In genomic region chr12:80702889-80703605, GRCh38 we compare ENCODE assay signal across 8 cellular contexts. TPM values are rescaled to one million over a fixed set of nuclear protein-coding genes. Genes with fewer than 3 reads are reported as not detected.
DNase-seq lines count a peak whose midpoint lies in the region; ATAC-seq and TF ChIP-seq lines count a peak whose summit lies in the region.

No MANE protein-coding gene starts in this region.

- TF ChIP-seq EP300 in transverse colon (IDR thresholded peaks at IDR 0.05; ENCODE audit: low read depth) = no peak

- intact Hi-C loops in mammary epithelial cell (cut with micrococcal nuclease) = no loop called here
- intact Hi-C loops in psoas muscle (cut with DNase I) = no loop called here
- intact Hi-C loops in transverse colon (cut with DNase I; ENCODE audit: low total_unique reads) = no loop called here

- DNase-seq in AG10803 (ENCODE audit: low read depth) (peak; percentile 69), mammary epithelial cell (peak; percentile 78), psoas muscle (no peak), GM20000 (ENCODE audit: low spot score) (no peak), DMS114 treated with DMSO at 0.1 percent for 48 hours (lab: John Stamatoyannopoulos, UW; ENCODE audit: unreplicated experiment) (no peak), transverse colon (no peak)

- WGBS in mammary epithelial cell (ENCODE audit: low coverage, missing lambda C conversion rate) = 38% methylated on average over 6 of the region's 10 CpGs
- 11 to 30% (median 15%) methylated on average over 10 of the region's 10 CpGs for WGBS in psoas muscle, 3 donors
- 37 to 43% methylated on average over 9 to 10 of the region's 10 CpGs for WGBS in transverse colon (ENCODE audit: low coverage in 1 of 2), 2 donors

- ATAC-seq in GM21423 (IDR thresholded peaks at IDR 0.05; ENCODE audit: unreplicated experiment) (peak; percentile 64), HG03571 (IDR thresholded peaks at IDR 0.05; ENCODE audit: unreplicated experiment) (peak; percentile 78), psoas muscle (peak; percentile 67 to 81 (median 72))

- H3K36me3 ChIP-seq in mammary epithelial cell (ENCODE audit: insufficient read depth, low read length) = no peaks in the 10 kb centered on the region
- no peaks in the 10 kb centered on the region for H3K36me3 ChIP-seq in psoas muscle (ENCODE audit: insufficient read depth in 1 of 2, low read depth in 1 of 2)
- H3K36me3 ChIP-seq in transverse colon = no peaks in the 10 kb centered on the region

- no TSS peak for BruUV-seq in mammary epithelial cell (replicated peaks; lab: Mats Ljungman, UMichigan)

- TF ChIP-seq POLR2A in transverse colon (IDR thresholded peaks at IDR 0.05) = no peak

- CTCF ChIA-PET in mammary epithelial cell (lab: Charles Lee; ENCODE audit: low non-redundant PET) = interaction anchor here (0.7 kb wide), 1 partner anchor 231 kb away, joined by 3 read pairs; no protein-coding TSS in a partner anchor

- H3K27ac ChIP-seq in mammary epithelial cell (ENCODE audit: insufficient read depth, low read depth, low read length) (no peak overlapping the region), psoas muscle (peak overlapping the region; percentile 93), transverse colon (no peak overlapping the region)

- in situ Hi-C loops in mammary epithelial cell (cut with MboI; ENCODE audit: low sequenced_read_pairs in 2 of 2) (no loop called here), transverse colon (cut with MboI; ENCODE audit: low pct_ligation_motif_present in 1 of 4, low pct_unique_long_range_greater_than_20kb in 1 of 4, low sequenced_read_pairs in 3 of 4) (no loop called here)

- peaks cover 13% of the 10 kb centered on the region for H3K27me3 ChIP-seq in mammary epithelial cell (ENCODE audit: insufficient read depth, low read length)
- H3K27me3 ChIP-seq in psoas muscle (ENCODE audit: insufficient read depth in 3 of 3, low read length in 2 of 3) = no peaks in the 10 kb centered on the region
- peaks cover 7% of the 10 kb centered on the region for H3K27me3 ChIP-seq in transverse colon

- peak overlapping the region; percentile 55 for H3K4me2 ChIP-seq in mammary epithelial cell (ENCODE audit: insufficient read depth, low read depth, low read length)

- H3K9ac ChIP-seq in mammary epithelial cell (ENCODE audit: insufficient read depth, low read length) = no peak overlapping the region

- no peaks in the 10 kb centered on the region for H4K20me1 ChIP-seq in mammary epithelial cell (ENCODE audit: insufficient read depth, low read length)

- H3K4me3 ChIP-seq in AG10803 (ENCODE audit: low read length) (no peak overlapping the region), mammary epithelial cell (replicated peaks in 1 of 3; ENCODE audit: insufficient read depth in 1 of 3, low read depth in 2 of 3, low read length in 3 of 3) (peak overlapping the region in 1 of 3 experiments; percentile 21), psoas muscle (peak overlapping the region; percentile 76), transverse colon (no peak overlapping the region)

- no peak for TF ChIP-seq CTCF in AG10803 (conservative IDR thresholded peaks at IDR 0.05; ENCODE audit: low read length)
- TF ChIP-seq CTCF in mammary epithelial cell (conservative IDR thresholded peaks at IDR 0.05 in 1 of 2, IDR thresholded peaks at IDR 0.05 in 1 of 2; ENCODE audit: extremely low read depth in 1 of 2, insufficient read depth in 1 of 2, low read depth in 1 of 2, low read length in 2 of 2) = no peak
- no peak for TF ChIP-seq CTCF in psoas muscle (IDR thresholded peaks at IDR 0.05)
- TF ChIP-seq CTCF in GM20000 (IDR thresholded peaks at IDR 0.05; ENCODE audit: extremely low read depth, missing control alignments) = no peak
- no peak for TF ChIP-seq CTCF in transverse colon (IDR thresholded peaks at IDR 0.05)

- dilution Hi-C loops in mammary epithelial cell (cut with HindIII; ENCODE audit: low sequenced_read_pairs) = no loop called here

- H2AFZ ChIP-seq in mammary epithelial cell (ENCODE audit: low read depth, low read length) = peak overlapping the region; percentile 38

- H3K9me3 ChIP-seq in mammary epithelial cell (replicated peaks; ENCODE audit: insufficient read depth, low read length) (no peaks in the 10 kb centered on the region), psoas muscle (no peaks in the 10 kb centered on the region), transverse colon (no peaks in the 10 kb centered on the region)

- peaks cover 11% of the 10 kb centered on the region for H3K4me1 ChIP-seq in mammary epithelial cell (ENCODE audit: insufficient read depth, low read length)
- no peaks in the 10 kb centered on the region for H3K4me1 ChIP-seq in psoas muscle
- no peaks in the 10 kb centered on the region for H3K4me1 ChIP-seq in transverse colon

- H3K79me2 ChIP-seq in mammary epithelial cell (ENCODE audit: insufficient read depth, low read length) = no peaks in the 10 kb centered on the region

RNA-seq across cellular contexts. Expression of gene MYF6, which starts 4.4 kb away (rescaled TPM):
- not detected for total RNA-seq in mammary epithelial cell
- polyA plus RNA-seq in mammary epithelial cell = not detected
- polyA minus RNA-seq in mammary epithelial cell = not detected
- 100 to 1,000 TPM; 300 to 480 (median 372) TPM for total RNA-seq in psoas muscle
- polyA plus RNA-seq in psoas muscle = 1,000 to 10,000 TPM in 2 of 3 donors, 10 to 100 TPM in 1; 66.7 to 1,359 (median 1,026) TPM
- under 1 TPM in 1 of 4 donors, not detected in 3; 0.27 TPM for total RNA-seq in transverse colon

RNA-seq across cellular contexts. Expression of gene MYF5, which starts 13.7 kb away (rescaled TPM):
- total RNA-seq in mammary epithelial cell (not detected), psoas muscle (1 to 10 TPM; 2.3 to 4.7 (median 3.5) TPM), transverse colon (not detected)
- polyA plus RNA-seq in mammary epithelial cell (not detected), psoas muscle (1 to 10 TPM; 1.3 to 3.7 (median 3.0) TPM)
- not detected for polyA minus RNA-seq in mammary epithelial cell

Comparison
In these comparisons a context has a peak if more than half of its experiments do, and no peak if none do; other contexts are left out.
1. DNase-seq: peak in AG10803 (single experiment) and mammary epithelial cell (single experiment); none in psoas muscle (0 of 2), GM20000 (single experiment), DMS114 treated with DMSO at 0.1 percent for 48 hours (single experiment) and transverse colon (single experiment).
2. RNA of gene MYF6, which starts 4.4 kb away (total RNA-seq): 300 to 480 TPM in psoas muscle; not detected in mammary epithelial cell and 0.27 TPM in transverse colon; every median in the first group is over 100 times any median in the second.
3. Peak in every context shown above with its lines, with median percentiles within 50 percentile points of each other: ATAC-seq.